1 cellular context compared by ENCODE assay signal in the genomic region with DNA sequence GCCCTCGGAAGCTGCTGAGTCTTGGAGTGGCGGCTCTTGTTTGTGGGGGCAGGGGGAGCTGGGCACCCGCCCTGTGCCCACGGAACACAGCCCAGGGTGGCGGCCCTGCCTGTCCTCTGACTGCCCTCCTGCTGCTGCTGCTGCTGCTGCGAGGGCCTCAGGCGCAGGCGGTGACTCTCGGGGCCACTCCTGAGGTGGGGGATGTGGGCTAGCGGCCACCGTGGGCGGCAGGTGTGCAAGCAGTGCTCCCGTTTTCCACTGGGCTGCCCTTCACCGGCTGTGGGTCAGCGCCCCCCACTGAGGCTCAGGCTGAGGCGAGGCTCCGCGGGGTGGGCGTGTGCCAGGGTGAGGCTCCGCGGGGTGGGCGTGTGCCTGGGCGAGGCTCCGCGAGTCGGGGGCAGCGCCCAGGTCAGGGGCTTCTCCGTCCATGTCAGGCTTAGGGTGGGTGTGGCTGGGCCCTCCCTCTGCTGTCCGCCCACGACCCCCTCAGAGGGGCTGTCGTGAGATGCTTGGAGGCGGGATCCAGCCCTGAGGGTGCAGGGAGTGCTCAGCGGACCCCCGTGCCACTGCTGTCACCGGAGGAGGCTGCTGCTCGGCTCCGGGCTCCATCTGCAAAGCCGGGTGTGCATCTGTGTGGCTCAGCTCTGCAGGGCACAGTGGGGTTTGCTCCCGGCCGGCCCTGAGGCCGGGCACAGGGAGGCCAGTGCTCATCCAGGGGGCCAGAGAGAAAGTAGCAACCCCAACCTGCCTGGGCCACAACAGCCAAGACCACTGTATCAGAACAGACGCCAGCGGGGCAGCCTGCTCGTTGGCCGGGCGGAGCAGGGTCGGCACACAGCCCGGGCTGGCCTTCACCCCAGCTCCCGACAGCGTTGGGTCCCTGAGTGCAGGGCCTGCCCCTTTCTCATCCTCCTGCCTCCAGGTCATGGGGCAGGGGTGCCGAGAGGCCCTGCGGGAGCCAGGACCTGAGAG.
A peak's percentile ranks its signal among the peaks of the same experiment; 100 is the strongest.
TF ChIP-seq lines count a peak whose summit lies in the region.

No MANE protein-coding gene starts in this region.

TF ChIP-seq in HEK293, 187 proteins besides CTCF, POLR2A, EP300 and RAD21 (continued from another document and continues in another):
- TF ChIP-seq, protein P1, sequence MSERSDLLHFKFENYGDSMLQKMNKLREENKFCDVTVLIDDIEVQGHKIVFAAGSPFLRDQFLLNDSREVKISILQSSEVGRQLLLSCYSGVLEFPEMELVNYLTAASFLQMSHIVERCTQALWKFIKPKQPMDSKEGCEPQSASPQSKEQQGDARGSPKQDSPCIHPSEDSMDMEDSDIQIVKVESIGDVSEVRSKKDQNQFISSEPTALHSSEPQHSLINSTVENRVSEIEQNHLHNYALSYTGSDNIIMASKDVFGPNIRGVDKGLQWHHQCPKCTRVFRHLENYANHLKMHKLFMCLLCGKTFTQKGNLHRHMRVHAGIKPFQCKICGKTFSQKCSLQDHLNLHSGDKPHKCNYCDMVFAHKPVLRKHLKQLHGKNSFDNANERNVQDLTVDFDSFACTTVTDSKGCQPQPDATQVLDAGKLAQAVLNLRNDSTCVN (tag by site-specific recombination; optimal IDR thresholded peaks at IDR 0.05), result no peak
- TF ChIP-seq ZNF138 (tag by site-specific recombination; IDR thresholded peaks at IDR 0.05; ENCODE audit: borderline replicate concordance), result no peak
- no peak for TF ChIP-seq ZNF19 (tag by site-specific recombination; IDR thresholded peaks at IDR 0.05; ENCODE audit: low read depth)
- no peak for TF ChIP-seq ZSCAN23 (tag by site-specific recombination; IDR thresholded peaks at IDR 0.05)
- TF ChIP-seq KLF8 (tag by site-specific recombination; IDR thresholded peaks at IDR 0.05), result peak; percentile 89
- no peak for TF ChIP-seq OVOL3 (tag by site-specific recombination; IDR thresholded peaks at IDR 0.05)
- no peak for TF ChIP-seq FEZF1 (tag by site-specific recombination; IDR thresholded peaks at IDR 0.05)
- TF ChIP-seq, protein P2, sequence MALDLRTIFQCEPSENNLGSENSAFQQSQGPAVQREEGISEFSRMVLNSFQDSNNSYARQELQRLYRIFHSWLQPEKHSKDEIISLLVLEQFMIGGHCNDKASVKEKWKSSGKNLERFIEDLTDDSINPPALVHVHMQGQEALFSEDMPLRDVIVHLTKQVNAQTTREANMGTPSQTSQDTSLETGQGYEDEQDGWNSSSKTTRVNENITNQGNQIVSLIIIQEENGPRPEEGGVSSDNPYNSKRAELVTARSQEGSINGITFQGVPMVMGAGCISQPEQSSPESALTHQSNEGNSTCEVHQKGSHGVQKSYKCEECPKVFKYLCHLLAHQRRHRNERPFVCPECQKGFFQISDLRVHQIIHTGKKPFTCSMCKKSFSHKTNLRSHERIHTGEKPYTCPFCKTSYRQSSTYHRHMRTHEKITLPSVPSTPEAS (tag by site-specific recombination; IDR thresholded peaks at IDR 0.05), result no peak
- TF ChIP-seq, protein P3, sequence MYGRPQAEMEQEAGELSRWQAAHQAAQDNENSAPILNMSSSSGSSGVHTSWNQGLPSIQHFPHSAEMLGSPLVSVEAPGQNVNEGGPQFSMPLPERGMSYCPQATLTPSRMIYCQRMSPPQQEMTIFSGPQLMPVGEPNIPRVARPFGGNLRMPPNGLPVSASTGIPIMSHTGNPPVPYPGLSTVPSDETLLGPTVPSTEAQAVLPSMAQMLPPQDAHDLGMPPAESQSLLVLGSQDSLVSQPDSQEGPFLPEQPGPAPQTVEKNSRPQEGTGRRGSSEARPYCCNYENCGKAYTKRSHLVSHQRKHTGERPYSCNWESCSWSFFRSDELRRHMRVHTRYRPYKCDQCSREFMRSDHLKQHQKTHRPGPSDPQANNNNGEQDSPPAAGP (tag by site-specific recombination; IDR thresholded peaks at IDR 0.05), result peak; percentile 80; the same call in 1 of the 2 replicates
- TF ChIP-seq, protein P4, sequence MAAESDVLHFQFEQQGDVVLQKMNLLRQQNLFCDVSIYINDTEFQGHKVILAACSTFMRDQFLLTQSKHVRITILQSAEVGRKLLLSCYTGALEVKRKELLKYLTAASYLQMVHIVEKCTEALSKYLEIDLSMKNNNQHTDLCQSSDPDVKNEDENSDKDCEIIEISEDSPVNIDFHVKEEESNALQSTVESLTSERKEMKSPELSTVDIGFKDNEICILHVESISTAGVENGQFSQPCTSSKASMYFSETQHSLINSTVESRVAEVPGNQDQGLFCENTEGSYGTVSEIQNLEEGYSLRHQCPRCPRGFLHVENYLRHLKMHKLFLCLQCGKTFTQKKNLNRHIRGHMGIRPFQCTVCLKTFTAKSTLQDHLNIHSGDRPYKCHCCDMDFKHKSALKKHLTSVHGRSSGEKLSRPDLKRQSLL (tag by site-specific recombination; IDR thresholded peaks at IDR 0.05), result no peak
- no peak for TF ChIP-seq ZNF473 (tag by site-specific recombination; IDR thresholded peaks at IDR 0.05)
- TF ChIP-seq ZNF664 (tag by site-specific recombination; IDR thresholded peaks at IDR 0.05), result no peak
- TF ChIP-seq, protein P5, sequence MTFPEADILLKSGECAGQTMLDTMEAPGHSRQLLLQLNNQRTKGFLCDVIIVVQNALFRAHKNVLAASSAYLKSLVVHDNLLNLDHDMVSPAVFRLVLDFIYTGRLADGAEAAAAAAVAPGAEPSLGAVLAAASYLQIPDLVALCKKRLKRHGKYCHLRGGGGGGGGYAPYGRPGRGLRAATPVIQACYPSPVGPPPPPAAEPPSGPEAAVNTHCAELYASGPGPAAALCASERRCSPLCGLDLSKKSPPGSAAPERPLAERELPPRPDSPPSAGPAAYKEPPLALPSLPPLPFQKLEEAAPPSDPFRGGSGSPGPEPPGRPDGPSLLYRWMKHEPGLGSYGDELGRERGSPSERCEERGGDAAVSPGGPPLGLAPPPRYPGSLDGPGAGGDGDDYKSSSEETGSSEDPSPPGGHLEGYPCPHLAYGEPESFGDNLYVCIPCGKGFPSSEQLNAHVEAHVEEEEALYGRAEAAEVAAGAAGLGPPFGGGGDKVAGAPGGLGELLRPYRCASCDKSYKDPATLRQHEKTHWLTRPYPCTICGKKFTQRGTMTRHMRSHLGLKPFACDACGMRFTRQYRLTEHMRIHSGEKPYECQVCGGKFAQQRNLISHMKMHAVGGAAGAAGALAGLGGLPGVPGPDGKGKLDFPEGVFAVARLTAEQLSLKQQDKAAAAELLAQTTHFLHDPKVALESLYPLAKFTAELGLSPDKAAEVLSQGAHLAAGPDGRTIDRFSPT (tag by site-specific recombination; IDR thresholded peaks at IDR 0.05), result 0 out of 2 replicates have a peak, but pooled peaks have one; percentile 9
- no peak for TF ChIP-seq ZNF660 (tag by site-specific recombination; IDR thresholded peaks at IDR 0.05)
- no peak for TF ChIP-seq ZNF600 (tag by site-specific recombination; IDR thresholded peaks at IDR 0.05)
- TF ChIP-seq ZNF426 (tag by site-specific recombination; IDR thresholded peaks at IDR 0.05), result no peak
- TF ChIP-seq ZNF37A (tag by site-specific recombination; IDR thresholded peaks at IDR 0.05), result no peak
- peak; percentile 95 for TF ChIP-seq ZFHX2 (tag by site-specific recombination; conservative IDR thresholded peaks at IDR 0.05)
- TF ChIP-seq, protein P6, sequence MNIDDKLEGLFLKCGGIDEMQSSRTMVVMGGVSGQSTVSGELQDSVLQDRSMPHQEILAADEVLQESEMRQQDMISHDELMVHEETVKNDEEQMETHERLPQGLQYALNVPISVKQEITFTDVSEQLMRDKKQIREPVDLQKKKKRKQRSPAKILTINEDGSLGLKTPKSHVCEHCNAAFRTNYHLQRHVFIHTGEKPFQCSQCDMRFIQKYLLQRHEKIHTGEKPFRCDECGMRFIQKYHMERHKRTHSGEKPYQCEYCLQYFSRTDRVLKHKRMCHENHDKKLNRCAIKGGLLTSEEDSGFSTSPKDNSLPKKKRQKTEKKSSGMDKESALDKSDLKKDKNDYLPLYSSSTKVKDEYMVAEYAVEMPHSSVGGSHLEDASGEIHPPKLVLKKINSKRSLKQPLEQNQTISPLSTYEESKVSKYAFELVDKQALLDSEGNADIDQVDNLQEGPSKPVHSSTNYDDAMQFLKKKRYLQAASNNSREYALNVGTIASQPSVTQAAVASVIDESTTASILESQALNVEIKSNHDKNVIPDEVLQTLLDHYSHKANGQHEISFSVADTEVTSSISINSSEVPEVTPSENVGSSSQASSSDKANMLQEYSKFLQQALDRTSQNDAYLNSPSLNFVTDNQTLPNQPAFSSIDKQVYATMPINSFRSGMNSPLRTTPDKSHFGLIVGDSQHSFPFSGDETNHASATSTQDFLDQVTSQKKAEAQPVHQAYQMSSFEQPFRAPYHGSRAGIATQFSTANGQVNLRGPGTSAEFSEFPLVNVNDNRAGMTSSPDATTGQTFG (tag by site-specific recombination; IDR thresholded peaks at IDR 0.05; ENCODE audit: borderline replicate concordance), result no peak
- no peak for TF ChIP-seq ZNF175 (tag by site-specific recombination; IDR thresholded peaks at IDR 0.05)
- no peak for TF ChIP-seq ZNF558 (tag by site-specific recombination; IDR thresholded peaks at IDR 0.05)
- no peak for TF ChIP-seq ZNF324 (tag by site-specific recombination; IDR thresholded peaks at IDR 0.05)
- no peak for TF ChIP-seq ZNF776 (tag by site-specific recombination; IDR thresholded peaks at IDR 0.05; ENCODE audit: borderline replicate concordance)
- no peak for TF ChIP-seq HOXD13 (CRISPR knock-in tag; IDR thresholded peaks at IDR 0.05; ENCODE audit: borderline replicate concordance)
- no peak for TF ChIP-seq ZNF23 (tag by site-specific recombination; IDR thresholded peaks at IDR 0.05; ENCODE audit: borderline replicate concordance)
- TF ChIP-seq ZNF157 (tag by site-specific recombination; IDR thresholded peaks at IDR 0.05), result no peak
- no peak for TF ChIP-seq ZNF416 (tag by site-specific recombination; IDR thresholded peaks at IDR 0.05)
- TF ChIP-seq, protein P7, sequence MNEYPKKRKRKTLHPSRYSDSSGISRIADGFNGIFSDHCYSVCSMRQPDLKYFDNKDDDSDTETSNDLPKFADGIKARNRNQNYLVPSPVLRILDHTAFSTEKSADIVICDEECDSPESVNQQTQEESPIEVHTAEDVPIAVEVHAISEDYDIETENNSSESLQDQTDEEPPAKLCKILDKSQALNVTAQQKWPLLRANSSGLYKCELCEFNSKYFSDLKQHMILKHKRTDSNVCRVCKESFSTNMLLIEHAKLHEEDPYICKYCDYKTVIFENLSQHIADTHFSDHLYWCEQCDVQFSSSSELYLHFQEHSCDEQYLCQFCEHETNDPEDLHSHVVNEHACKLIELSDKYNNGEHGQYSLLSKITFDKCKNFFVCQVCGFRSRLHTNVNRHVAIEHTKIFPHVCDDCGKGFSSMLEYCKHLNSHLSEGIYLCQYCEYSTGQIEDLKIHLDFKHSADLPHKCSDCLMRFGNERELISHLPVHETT (tag by site-specific recombination; IDR thresholded peaks at IDR 0.05), result no peak
- TF ChIP-seq ZNF654 (tag by site-specific recombination; IDR thresholded peaks at IDR 0.05; ENCODE audit: low read depth), result no peak
- TF ChIP-seq ZNF555 (tag by site-specific recombination; conservative IDR thresholded peaks at IDR 0.05), result no peak
- TF ChIP-seq, protein P8, sequence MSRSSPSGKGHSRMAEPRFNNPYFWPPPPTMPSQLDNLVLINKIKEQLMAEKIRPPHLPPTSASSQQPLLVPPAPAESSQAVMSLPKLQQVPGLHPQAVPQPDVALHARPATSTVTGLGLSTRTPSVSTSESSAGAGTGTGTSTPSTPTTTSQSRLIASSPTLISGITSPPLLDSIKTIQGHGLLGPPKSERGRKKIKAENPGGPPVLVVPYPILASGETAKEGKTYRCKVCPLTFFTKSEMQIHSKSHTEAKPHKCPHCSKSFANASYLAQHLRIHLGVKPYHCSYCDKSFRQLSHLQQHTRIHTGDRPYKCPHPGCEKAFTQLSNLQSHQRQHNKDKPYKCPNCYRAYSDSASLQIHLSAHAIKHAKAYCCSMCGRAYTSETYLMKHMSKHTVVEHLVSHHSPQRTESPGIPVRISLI (tag by site-specific recombination; IDR thresholded peaks at IDR 0.05), result no peak
- TF ChIP-seq ZNF214 (tag by site-specific recombination; IDR thresholded peaks at IDR 0.05; ENCODE audit: borderline replicate concordance), result no peak
- peak; percentile 92 for TF ChIP-seq EGR2 (tag by site-specific recombination; IDR thresholded peaks at IDR 0.05; ENCODE audit: low read depth)
- no peak for TF ChIP-seq ZNF629 (tag by site-specific recombination; IDR thresholded peaks at IDR 0.05)
- no peak for TF ChIP-seq ZBTB1 (tag by site-specific recombination; IDR thresholded peaks at IDR 0.05)
- TF ChIP-seq, protein P9, sequence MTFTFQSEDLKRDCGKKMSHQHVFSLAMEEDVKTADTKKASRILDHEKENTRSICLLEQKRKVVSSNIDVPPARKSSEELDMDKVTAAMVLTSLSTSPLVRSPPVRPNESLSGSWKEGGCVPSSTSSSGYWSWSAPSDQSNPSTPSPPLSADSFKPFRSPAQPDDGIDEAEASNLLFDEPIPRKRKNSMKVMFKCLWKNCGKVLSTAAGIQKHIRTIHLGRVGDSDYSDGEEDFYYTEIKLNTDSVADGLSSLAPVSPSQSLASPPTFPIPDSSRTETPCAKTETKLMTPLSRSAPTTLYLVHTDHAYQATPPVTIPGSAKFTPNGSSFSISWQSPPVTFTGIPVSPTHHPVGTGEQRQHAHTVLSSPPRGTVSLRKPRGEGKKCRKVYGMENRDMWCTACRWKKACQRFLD (tag by site-specific recombination; IDR thresholded peaks at IDR 0.05), result no peak
- no peak for TF ChIP-seq TRIM28 (IDR thresholded peaks at IDR 0.05; ENCODE audit: borderline replicate concordance, low read length)
- TF ChIP-seq, protein P10, sequence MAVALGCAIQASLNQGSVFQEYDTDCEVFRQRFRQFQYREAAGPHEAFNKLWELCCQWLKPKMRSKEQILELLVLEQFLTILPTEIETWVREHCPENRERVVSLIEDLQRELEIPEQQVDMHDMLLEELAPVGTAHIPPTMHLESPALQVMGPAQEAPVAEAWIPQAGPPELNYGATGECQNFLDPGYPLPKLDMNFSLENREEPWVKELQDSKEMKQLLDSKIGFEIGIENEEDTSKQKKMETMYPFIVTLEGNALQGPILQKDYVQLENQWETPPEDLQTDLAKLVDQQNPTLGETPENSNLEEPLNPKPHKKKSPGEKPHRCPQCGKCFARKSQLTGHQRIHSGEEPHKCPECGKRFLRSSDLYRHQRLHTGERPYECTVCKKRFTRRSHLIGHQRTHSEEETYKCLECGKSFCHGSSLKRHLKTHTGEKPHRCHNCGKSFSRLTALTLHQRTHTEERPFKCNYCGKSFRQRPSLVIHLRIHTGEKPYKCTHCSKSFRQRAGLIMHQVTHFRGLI (tag by site-specific recombination; IDR thresholded peaks at IDR 0.05), result no peak
- TF ChIP-seq YY2 (tag by site-specific recombination; IDR thresholded peaks at IDR 0.05), result no peak
